ENCODE assay signal across 19 cellular contexts in the genomic region with DNA sequence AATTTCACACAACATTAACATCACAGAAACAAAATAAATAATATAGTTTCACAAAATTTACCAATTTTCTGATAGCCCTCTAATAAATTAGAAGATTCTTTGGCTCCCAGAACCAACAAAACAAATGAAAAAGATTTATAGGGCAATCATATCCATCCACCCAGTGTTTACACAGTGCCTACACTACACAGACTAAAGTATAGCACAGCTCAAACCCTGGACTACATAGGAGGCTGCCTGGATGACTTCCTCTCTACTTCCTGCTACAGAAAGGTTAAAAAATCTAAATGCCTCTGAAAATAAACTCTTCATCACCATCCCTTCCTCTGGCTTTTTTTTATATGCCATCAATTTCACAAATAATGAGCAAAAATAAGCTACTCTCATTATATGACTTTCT. TPM values are rescaled to one million over a fixed set of nuclear protein-coding genes. Genes with fewer than 3 reads are reported as not detected.
DNase-seq lines count a peak whose midpoint lies in the region; ATAC-seq and TF ChIP-seq lines count a peak whose summit lies in the region.
"Had no signal": no experiment of that assay in that cellular context is flagged by ENCODE, and none has a peak within 500 bp of the region (broad histone marks: within the 10 kb centered on the region; RNA-seq: fewer than 3 reads in every experiment).

No MANE protein-coding gene starts in this region.

- ATAC-seq in activated T-cell treated with anti-CD3 and anti-CD28 coated beads, Interleukin-2, amount 50 U/mL, for 72 hours (replicated peaks in 1 of 2) = no peak
- no peak for ATAC-seq in activated T-cell treated with anti-CD3 and anti-CD28 coated beads, Interleukin-2, amount 50 U/mL, for 4 hours
- no peak for ATAC-seq in T-helper 17 cell
- ATAC-seq in mucosa of descending colon = peak; percentile 75
- ATAC-seq in stimulated activated memory B cell treated with anti-CD40 and anti-IgM and Interleukin-4, amounts not matched to agents 10 μg/mL and 1 μg/mL and 100 μg/mL, for 72 hours = no peak
- no peak for ATAC-seq in GM21717 (IDR thresholded peaks at IDR 0.05; ENCODE audit: unreplicated experiment)

- H3K4me1 ChIP-seq in mucosa of descending colon (ENCODE audit: low read depth) = peaks cover 4% of the 10 kb centered on the region

- H3K36me3 ChIP-seq in mucosa of descending colon (ENCODE audit: low read depth) = no peaks in the 10 kb centered on the region
- H3K36me3 ChIP-seq: BLaER1 treated with 17β-estradiol and CSF1 and Interleukin-3, amounts not matched to agents 10 nM and 100 nM; HAP-1 had no signal

- no peak for TF ChIP-seq CTCF in mucosa of descending colon (IDR thresholded peaks at IDR 0.05)

- H3K27me3 Mint-ChIP-seq in activated T-cell treated with anti-CD3 and anti-CD28 coated beads, Interleukin-2, amount 50 U/mL, for 72 hours (ENCODE audit: low read depth) = no peaks in the 10 kb centered on the region
- H3K27me3 Mint-ChIP-seq in activated T-cell treated with anti-CD3 and anti-CD28 coated beads, Interleukin-2, amount 50 U/mL, for 4 hours (ENCODE audit: low read depth) = no peaks in the 10 kb centered on the region
- H3K27me3 Mint-ChIP-seq in T-helper 17 cell = no peaks in the 10 kb centered on the region
- no peaks in the 10 kb centered on the region for H3K27me3 Mint-ChIP-seq in stimulated activated memory B cell treated with anti-CD40 and anti-IgM and Interleukin-4, amounts not matched to agents 10 μg/mL and 1 μg/mL and 100 μg/mL, for 72 hours
- H3K27me3 Mint-ChIP-seq: B cell; CD4-positive, alpha-beta T cell; CD8-positive, alpha-beta memory T cell had no signal

- peaks cover 16% of the 10 kb centered on the region for H3K4me1 Mint-ChIP-seq in activated T-cell treated with anti-CD3 and anti-CD28 coated beads, Interleukin-2, amount 50 U/mL, for 72 hours (ENCODE audit: low read depth)
- peaks cover 23% of the 10 kb centered on the region for H3K4me1 Mint-ChIP-seq in activated T-cell treated with anti-CD3 and anti-CD28 coated beads, Interleukin-2, amount 50 U/mL, for 4 hours (ENCODE audit: low read depth)
- peaks cover 28% of the 10 kb centered on the region for H3K4me1 Mint-ChIP-seq in T-helper 17 cell
- H3K4me1 Mint-ChIP-seq in stimulated activated memory B cell treated with anti-CD40 and anti-IgM and Interleukin-4, amounts not matched to agents 10 μg/mL and 1 μg/mL and 100 μg/mL, for 72 hours = no peaks in the 10 kb centered on the region
- H3K4me1 Mint-ChIP-seq: B cell had no signal

- H3K9me3 ChIP-seq in T-helper 17 cell (ENCODE audit: control insufficient read depth, low read length, poor library complexity, severe bottlenecking) = no peaks in the 10 kb centered on the region
- H3K9me3 ChIP-seq in mucosa of descending colon = no peaks in the 10 kb centered on the region
- H3K9me3 ChIP-seq: HAP-1 had no signal

- intact Hi-C loops in mucosa of descending colon (cut with DNase I, micrococcal nuclease) = no loop called here

- H3K36me3 Mint-ChIP-seq in activated T-cell treated with anti-CD3 and anti-CD28 coated beads, Interleukin-2, amount 50 U/mL, for 72 hours (ENCODE audit: insufficient read depth in 2 of 2) = no peaks in the 10 kb centered on the region
- peaks cover 13% of the 10 kb centered on the region for H3K36me3 Mint-ChIP-seq in activated T-cell treated with anti-CD3 and anti-CD28 coated beads, Interleukin-2, amount 50 U/mL, for 4 hours (ENCODE audit: insufficient read depth)
- no peaks in the 10 kb centered on the region for H3K36me3 Mint-ChIP-seq in T-helper 17 cell (ENCODE audit: low read depth)
- H3K36me3 Mint-ChIP-seq in stimulated activated memory B cell treated with anti-CD40 and anti-IgM and Interleukin-4, amounts not matched to agents 10 μg/mL and 1 μg/mL and 100 μg/mL, for 72 hours = no peaks in the 10 kb centered on the region

- TF ChIP-seq POLR2A in erythroblast (IDR thresholded peaks at IDR 0.05; ENCODE audit: low read length) = no peak

- no peak overlapping the region for H3K4me3 ChIP-seq in mucosa of descending colon
- H3K4me3 ChIP-seq: BLaER1 treated with 17β-estradiol and CSF1 and Interleukin-3, amounts not matched to agents 10 nM and 100 nM; HAP-1 had no signal

- H3K4me3 Mint-ChIP-seq in activated T-cell treated with anti-CD3 and anti-CD28 coated beads, Interleukin-2, amount 50 U/mL, for 72 hours = no peak overlapping the region
- no peak overlapping the region for H3K4me3 Mint-ChIP-seq in activated T-cell treated with anti-CD3 and anti-CD28 coated beads, Interleukin-2, amount 50 U/mL, for 4 hours
- H3K4me3 Mint-ChIP-seq in T-helper 17 cell = no peak overlapping the region
- no peak overlapping the region for H3K4me3 Mint-ChIP-seq in stimulated activated memory B cell treated with anti-CD40 and anti-IgM and Interleukin-4, amounts not matched to agents 10 μg/mL and 1 μg/mL and 100 μg/mL, for 72 hours
- H3K4me3 Mint-ChIP-seq: B cell; CD14-positive monocyte; CD4-positive, alpha-beta T cell; CD8-positive, alpha-beta memory T cell; HFFc6 had no signal

- H3K27ac Mint-ChIP-seq in activated T-cell treated with anti-CD3 and anti-CD28 coated beads, Interleukin-2, amount 50 U/mL, for 72 hours = peak overlapping the region; percentile 80
- peak overlapping the region; percentile 14 for H3K27ac Mint-ChIP-seq in T-helper 17 cell
- peak overlapping the region; percentile 39 for H3K27ac Mint-ChIP-seq in stimulated activated memory B cell treated with anti-CD40 and anti-IgM and Interleukin-4, amounts not matched to agents 10 μg/mL and 1 μg/mL and 100 μg/mL, for 72 hours
- H3K27ac Mint-ChIP-seq: B cell; CD4-positive, alpha-beta T cell; HFFc6 had no signal

- H3K9me3 Mint-ChIP-seq in activated T-cell treated with anti-CD3 and anti-CD28 coated beads, Interleukin-2, amount 50 U/mL, for 72 hours = no peaks in the 10 kb centered on the region
- H3K9me3 Mint-ChIP-seq in activated T-cell treated with anti-CD3 and anti-CD28 coated beads, Interleukin-2, amount 50 U/mL, for 4 hours = no peaks in the 10 kb centered on the region
- no peaks in the 10 kb centered on the region for H3K9me3 Mint-ChIP-seq in stimulated activated memory B cell treated with anti-CD40 and anti-IgM and Interleukin-4, amounts not matched to agents 10 μg/mL and 1 μg/mL and 100 μg/mL, for 72 hours
- H3K9me3 Mint-ChIP-seq: CD4-positive, alpha-beta T cell; CD8-positive, alpha-beta memory T cell; HFFc6 had no signal

- no peak for DNase-seq in activated T-cell treated with anti-CD3 and anti-CD28 coated beads, Interleukin-2, amount 50 U/mL, for 72 hours
- DNase-seq in activated T-cell treated with anti-CD3 and anti-CD28 coated beads, Interleukin-2, amount 50 U/mL, for 4 hours = no peak
- DNase-seq in T-helper 17 cell = no peak
- no peak for DNase-seq in mucosa of descending colon
- DNase-seq in erythroblast (lab: John Stamatoyannopoulos, UW) = no peak
- no peak for DNase-seq in ecto neural progenitor cell (ENCODE audit: low spot score)
- DNase-seq: CD4-positive, alpha-beta T cell; CD8-positive, alpha-beta memory T cell; DMS 273 treated with DMSO at 0.1 percent for 48 hours; DMS79; GF-D8; GOT3; HFFc6 had no signal

RNA-seq across cellular contexts. Expression of a gene that starts 28.4 kb away (rescaled TPM):
- total RNA-seq in activated T-cell treated with anti-CD3 and anti-CD28 coated beads, Interleukin-2, amount 50 U/mL, for 72 hours = 10 to 100 TPM; 16.3 to 28.1 TPM
- 1 to 10 TPM; 1.9 to 3.2 (median 2.9) TPM for total RNA-seq in activated T-cell treated with anti-CD3 and anti-CD28 coated beads, Interleukin-2, amount 50 U/mL, for 4 hours
- 10 to 100 TPM; 21.6 to 22.7 TPM for total RNA-seq in T-helper 17 cell
- total RNA-seq in mucosa of descending colon = 10 to 100 TPM; 32.7 to 45.8 (median 38.7) TPM

Comparison
In these comparisons a context has a peak if more than half of its experiments do, and no peak if none do; other contexts are left out.
1. RNA of a gene that starts 28.4 kb away (total RNA-seq): 32.7 to 45.8 TPM in mucosa of descending colon, 16.3 to 28.1 TPM in activated T-cell treated with anti-CD3 and anti-CD28 coated beads, Interleukin-2, amount 50 U/mL, for 72 hours and 21.6 to 22.7 TPM in T-helper 17 cell; 1.9 to 3.2 TPM in activated T-cell treated with anti-CD3 and anti-CD28 coated beads, Interleukin-2, amount 50 U/mL, for 4 hours; every median in the first group is over 4 times any median in the second.
2. H3K27ac Mint-ChIP-seq: peak in every context shown above with its lines; median percentile 80 in activated T-cell treated with anti-CD3 and anti-CD28 coated beads, Interleukin-2, amount 50 U/mL, for 72 hours; 39 in stimulated activated memory B cell treated with anti-CD40 and anti-IgM and Interleukin-4, amounts not matched to agents 10 μg/mL and 1 μg/mL and 100 μg/mL, for 72 hours; 14 in T-helper 17 cell.